ENCODE assay signal across 21 cellular contexts in the genomic region with DNA sequence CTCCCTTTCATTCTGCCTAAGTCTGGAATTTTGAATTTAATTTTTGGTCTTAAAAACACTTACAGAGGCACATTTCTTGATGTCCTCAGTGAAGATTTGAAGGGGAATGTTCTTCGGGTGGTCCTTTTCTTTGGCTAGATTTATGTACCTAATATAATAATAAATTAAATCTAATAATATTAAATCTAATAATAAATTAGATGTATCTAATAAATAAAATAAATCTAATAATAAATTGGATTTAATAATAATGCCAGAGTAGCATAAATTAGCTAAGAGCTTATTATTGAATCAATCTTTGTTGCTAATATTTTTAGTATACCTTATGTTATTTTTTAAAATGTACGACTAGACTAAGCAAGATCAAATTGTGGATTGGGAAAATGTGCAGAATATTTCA.
"Had no signal": no experiment of that assay in that cellular context is flagged by ENCODE, and none has a peak within 500 bp of the region (broad histone marks: within the 10 kb centered on the region; RNA-seq: fewer than 3 reads in every experiment).

No MANE protein-coding gene starts in this region.

- FAIRE-seq: endothelial cell of umbilical vein, islet of Langerhans, keratinocyte had no signal

- DNase-seq: dermis blood vessel endothelial cell; dorsolateral prefrontal cortex; effector CD4-positive, alpha-beta T cell; effector memory CD4-positive, alpha-beta T cell; foreskin keratinocyte; gastrocnemius medialis; glutamatergic neuron; head of caudate nucleus; heart right ventricle; hippocampal formation; left cardiac atrium; left lung; left ventricle myocardium superior; lower lobe of right lung; mesenchymal stem cell; mucosa of descending colon; naive B cell; naive thymus-derived CD8-positive, alpha-beta T cell had no signal
